ENCODE assay signal across 20 cellular contexts in the genomic region with DNA sequence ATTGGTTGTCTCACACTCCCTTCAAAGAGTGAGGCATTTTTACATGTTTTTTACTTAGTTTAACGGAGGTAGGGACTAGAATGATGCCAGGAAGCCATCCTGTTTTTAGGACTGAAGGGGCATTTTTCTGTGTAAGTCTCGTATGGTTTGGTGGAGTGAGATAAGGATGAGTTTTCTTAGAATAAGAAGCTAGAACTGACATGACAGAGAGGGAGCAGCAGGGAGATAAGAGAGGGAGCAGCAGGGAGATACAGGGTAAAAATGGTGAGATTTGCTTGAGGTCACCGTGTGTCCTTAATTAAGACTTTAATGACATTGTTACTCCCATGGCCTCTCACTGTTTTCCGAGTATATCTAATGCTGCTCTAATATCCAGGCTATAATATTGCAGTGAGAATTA.
"Had no signal": no experiment of that assay in that cellular context is flagged by ENCODE, and none has a peak within 500 bp of the region (broad histone marks: within the 10 kb centered on the region; RNA-seq: fewer than 3 reads in every experiment).

No MANE protein-coding gene starts in this region.

- H3K4me1 Mint-ChIP-seq: activated CD4-positive, alpha-beta T cell treated with anti-CD3 and anti-CD28 coated beads, Interleukin-2, amount 10 ng/mL, durations not matched to agents 24 days and 14 days; activated CD8-positive, alpha-beta memory T cell treated with anti-CD3 and anti-CD28 coated beads, Interleukin-2, amount 10 ng/mL, durations not matched to agents 7 days and 5 days; T-cell had no signal

- H3K27ac Mint-ChIP-seq: activated B cell treated with CpG ODN at 0.5 μM for 24 hours; activated CD4-positive, alpha-beta T cell treated with anti-CD3 and anti-CD28 coated beads, Interleukin-2, amount 10 ng/mL, durations not matched to agents 24 days and 14 days; activated CD8-positive, alpha-beta memory T cell treated with anti-CD3 and anti-CD28 coated beads, Interleukin-2, amount 10 ng/mL, durations not matched to agents 7 days and 5 days; activated naive CD8-positive, alpha-beta T cell; T-cell had no signal

- H3K27ac ChIP-seq: brain microvascular endothelial cell, cardiac muscle cell, SJSA1 had no signal

- H3K4me3 Mint-ChIP-seq: activated B cell treated with CpG ODN at 0.5 μM for 24 hours; activated CD4-positive, alpha-beta T cell treated with anti-CD3 and anti-CD28 coated beads, Interleukin-2, amount 10 ng/mL, durations not matched to agents 24 days and 14 days; activated CD8-positive, alpha-beta memory T cell treated with anti-CD3 and anti-CD28 coated beads, Interleukin-2, amount 10 ng/mL, durations not matched to agents 7 days and 5 days; activated naive CD8-positive, alpha-beta T cell; activated T-cell treated with anti-CD3 and anti-CD28 coated beads, Interleukin-2, amount 50 U/mL, for 4 hours; T-cell had no signal

- H3K27me3 ChIP-seq: brain microvascular endothelial cell, cardiac muscle cell, SJSA1 had no signal

- H3K36me3 ChIP-seq: brain microvascular endothelial cell, cardiac muscle cell, SJSA1 had no signal

- H3K27me3 Mint-ChIP-seq: activated B cell treated with CpG ODN at 0.5 μM for 24 hours; activated CD4-positive, alpha-beta T cell treated with anti-CD3 and anti-CD28 coated beads, Interleukin-2, amount 10 ng/mL, durations not matched to agents 24 days and 14 days; activated CD8-positive, alpha-beta memory T cell treated with anti-CD3 and anti-CD28 coated beads, Interleukin-2, amount 10 ng/mL, durations not matched to agents 7 days and 5 days; activated naive CD8-positive, alpha-beta T cell; T-cell had no signal

- H3K9me3 Mint-ChIP-seq: activated T-cell treated with anti-CD3 and anti-CD28 coated beads, Interleukin-2, amount 50 U/mL, for 4 hours had no signal

- H3K4me1 ChIP-seq: SJSA1 had no signal

- DNase-seq: activated B cell treated with CpG ODN at 0.5 μM for 24 hours; activated CD4-positive, alpha-beta T cell treated with anti-CD3 and anti-CD28 coated beads for 1 hour; activated CD4-positive, alpha-beta T cell treated with anti-CD3 and anti-CD28 coated beads, Interleukin-2, amount 10 ng/mL, durations not matched to agents 24 days and 14 days; activated CD4-positive, alpha-beta T cell treated with anti-CD3 and anti-CD28 coated beads, Interleukin-2, amount 50 U/mL, for 48 hours; activated CD8-positive, alpha-beta memory T cell treated with anti-CD3 and anti-CD28 coated beads, Interleukin-2, amount 10 ng/mL, durations not matched to agents 7 days and 5 days; activated effector memory CD4-positive, alpha-beta T cell treated with anti-CD3 and anti-CD28 coated beads, Interleukin-2, amount 50 U/mL, for 16 hours; activated naive CD4-positive, alpha-beta T cell treated with Interleukin-2 at 50 U/mL for 16 hours; activated T-cell treated with anti-CD3 and anti-CD28 coated beads, Interleukin-2, amount 50 U/mL, for 4 hours; brain microvascular endothelial cell; Kasumi-1; NCI-H187 treated with DMSO at 0.1 percent for 48 hours; NCI-H2171; NCI-H226; NK-92 treated with Interleukin-12 subunit alpha and Interleukin-12 subunit beta, amount 100 ng/mL, for 24 hours; T-cell; T-helper 2 cell; T1000 had no signal

- ATAC-seq: activated CD8-positive, alpha-beta memory T cell treated with anti-CD3 and anti-CD28 coated beads, Interleukin-2, amount 10 ng/mL, durations not matched to agents 7 days and 5 days; activated T-cell treated with anti-CD3 and anti-CD28 coated beads, Interleukin-2, amount 50 U/mL, for 4 hours; T-cell had no signal

- H3K4me3 ChIP-seq: cardiac muscle cell, SJSA1 had no signal
